9 cellular contexts compared by ENCODE assay signal in the genomic region with DNA sequence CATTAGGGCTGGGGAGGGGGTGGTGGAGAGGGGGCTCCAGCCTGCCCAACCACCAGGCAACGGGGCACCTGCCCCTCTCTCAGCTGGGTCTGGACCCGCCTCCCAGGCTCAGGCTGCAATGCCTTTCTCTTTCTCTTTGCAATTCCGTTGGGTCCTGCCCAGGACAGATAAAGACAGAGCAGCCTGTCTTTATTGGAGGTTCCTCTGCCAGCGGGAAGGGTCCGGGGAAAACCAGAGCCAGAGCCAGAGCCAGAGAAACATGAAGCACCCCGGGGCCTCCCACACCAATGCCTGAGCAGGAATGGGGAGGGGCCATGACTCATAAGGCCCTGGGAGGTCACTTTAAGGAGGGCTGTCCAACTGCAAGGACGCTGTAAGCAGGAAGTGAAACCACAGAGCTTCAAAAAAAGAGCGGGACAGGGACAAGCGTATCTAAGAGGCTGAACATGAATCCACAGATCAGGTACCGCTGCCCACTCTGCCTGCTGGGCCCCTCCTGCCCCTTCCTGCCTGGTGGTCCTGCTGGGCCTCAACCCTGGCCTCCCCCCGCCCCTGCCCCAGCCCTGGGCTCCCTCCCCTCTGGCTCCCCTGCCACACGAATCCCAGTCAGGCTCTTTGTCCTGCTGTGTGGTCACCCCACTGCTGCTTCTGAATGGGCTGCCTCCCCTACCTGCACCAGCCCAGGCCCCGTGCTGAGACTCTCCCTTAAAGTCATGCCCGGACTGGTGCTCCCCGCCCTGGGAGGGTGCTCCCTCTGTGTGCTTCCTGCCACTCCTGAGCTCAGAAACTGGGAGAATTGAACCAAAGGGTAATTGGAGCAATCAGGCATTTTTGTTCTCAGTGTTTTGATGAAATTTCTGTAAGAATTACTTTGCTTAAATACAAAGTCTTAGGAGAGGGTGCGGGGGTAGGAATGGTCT. TPM values are rescaled to one million over a fixed set of nuclear protein-coding genes. Genes with fewer than 3 reads are reported as not detected.
DNase-seq lines count a peak whose midpoint lies in the region; ATAC-seq, FAIRE-seq and TF ChIP-seq lines count a peak whose summit lies in the region.
"Had no signal": no experiment of that assay in that cellular context is flagged by ENCODE, and none has a peak within 500 bp of the region (broad histone marks: within the 10 kb centered on the region; RNA-seq: fewer than 3 reads in every experiment).

APOBEC3B (plus strand) TSS at position 340 of the 920 bp plus-strand sequence; CDS start at position 447, 107 bp downstream.

- peak within 1 kb of the TSS in 1 of 2 donors; percentile 34 for H3K4me3 ChIP-seq in small intestine (ENCODE audit: low read depth in 1 of 2, low read length in 2 of 2)

- intact Hi-C loops in CD14-positive monocyte (cut with micrococcal nuclease): no loop called here

- H3K27ac ChIP-seq in small intestine (ENCODE audit: low read depth in 1 of 2, low read length in 1 of 2): peak within 1 kb of the TSS; percentile 81 to 83

- H3K27me3 Mint-ChIP-seq in CD14-positive monocyte (ENCODE audit: low read depth in 3 of 3): peaks cover 0 to 7% (median 6%) of the 10 kb centered on the region in 3 donors
- H3K27me3 Mint-ChIP-seq in IgD-negative memory B cell: peaks cover 3% of the 10 kb centered on the region
- peaks cover 14% of the 10 kb centered on the region for H3K27me3 Mint-ChIP-seq in brain

- peaks cover 37% of the 10 kb centered on the region for H3K4me1 Mint-ChIP-seq in CD14-positive monocyte
- peaks cover 10 to 30% (median 27%) of the 10 kb centered on the region in 3 donors for H3K4me1 Mint-ChIP-seq in IgD-negative memory B cell
- H3K4me1 Mint-ChIP-seq in brain: peaks cover 18% of the 10 kb centered on the region

- H3K36me3 ChIP-seq in small intestine (ENCODE audit: control insufficient read depth in 2 of 2, insufficient read depth in 2 of 2, low read length in 2 of 2): no peaks in the 10 kb centered on the region

- H3K4me1 ChIP-seq in small intestine (ENCODE audit: control insufficient read depth in 2 of 2, insufficient read depth in 1 of 2, low read depth in 1 of 2, low read length in 1 of 2): peaks cover 0 to 6% of the 10 kb centered on the region in 2 donors

- H3K36me3 Mint-ChIP-seq in CD14-positive monocyte (peaks cover 10 to 29% of the 10 kb centered on the region in 2 donors), IgD-negative memory B cell (no peaks in the 10 kb centered on the region), brain (peaks cover 5% of the 10 kb centered on the region)

- no peaks in the 10 kb centered on the region for H3K9me3 ChIP-seq in small intestine (ENCODE audit: control insufficient read depth, low read depth)

- TF ChIP-seq CTCF in CD14-positive monocyte (IDR thresholded peaks at IDR 0.05): no peak
- no peak for TF ChIP-seq CTCF in brain (conservative IDR thresholded peaks at IDR 0.05)

- H3K4me3 Mint-ChIP-seq in CD14-positive monocyte (peak within 1 kb of the TSS; percentile 81 to 90), IgD-negative memory B cell (peak within 1 kb of the TSS; percentile 83 to 97 (median 90)), brain (peak within 1 kb of the TSS in 4 of 5 experiments; percentile 71 to 87 (median 72))

- H3K27ac Mint-ChIP-seq in CD14-positive monocyte (peak within 1 kb of the TSS; percentile 76 to 97 (median 90)), IgD-negative memory B cell (peak within 1 kb of the TSS; percentile 31 to 95 (median 92)), brain (peak within 1 kb of the TSS in 4 of 5 experiments; percentile 75 to 93 (median 78))

- DNase-seq in CD14-positive monocyte (ENCODE audit: low spot score) (peak; percentile 96), T1000 (lab: John Stamatoyannopoulos, UW) (peak; percentile 80), iPS-NIHi7 (ENCODE audit: extremely low spot score) (peak; percentile 64), small intestine (peak; percentile 97), NCI-H345 treated with DMSO at 0.1 percent for 48 hours (lab: John Stamatoyannopoulos, UW; ENCODE audit: unreplicated experiment) (no peak)

- peak; percentile 58 for ATAC-seq in GM19452 (IDR thresholded peaks at IDR 0.05; ENCODE audit: unreplicated experiment)

- WGBS in small intestine, 3 donors: 10 to 12% (median 11%) methylated on average over 12 to 16 of the region's 16 CpGs

- peaks cover 0 to 17% (median 7%) of the 10 kb centered on the region in 7 donors for H3K9me3 Mint-ChIP-seq in CD14-positive monocyte
- H3K9me3 Mint-ChIP-seq in IgD-negative memory B cell: peaks cover 0 to 1% (median 0%) of the 10 kb centered on the region in 3 donors
- peaks cover 8 to 20% (median 16%) of the 10 kb centered on the region in 5 experiments for H3K9me3 Mint-ChIP-seq in brain

- no peak for FAIRE-seq in small intestine (lab: Jason Lieb, UNC)
- FAIRE-seq: TTC549 had no signal

- no peaks in the 10 kb centered on the region for H3K27me3 ChIP-seq in small intestine (ENCODE audit: control insufficient read depth in 2 of 2, insufficient read depth in 2 of 2, low read length in 2 of 2)

RNA-seq across cellular contexts. Expression of gene APOBEC3B, which starts in this region (rescaled TPM):
- polyA plus RNA-seq in CD14-positive monocyte: 10 to 100 TPM in 1 of 2 donors, under 1 TPM in 1; 0.40 to 12.6 TPM
- polyA plus RNA-seq in IgD-negative memory B cell: 7.0 TPM
- 49.9 TPM for polyA plus RNA-seq in brain (ENCODE audit: insufficient read depth, low read depth, low replicate concordance)
- 1 to 10 TPM; 3.6 to 5.8 (median 5.7) TPM for polyA plus RNA-seq in small intestine
